Comparison of ENCODE assay signal across 8 cellular contexts in genomic region chr19:57362997-57363705, GRCh38. TPM values are rescaled to one million over a fixed set of nuclear protein-coding genes. Genes with fewer than 3 reads are reported as not detected.
DNase-seq lines count a peak whose midpoint lies in the region; ATAC-seq and TF ChIP-seq lines count a peak whose summit lies in the region.

Gene TRAPPC2B (plus strand): TSS chr19:57363551. CDS start chr19:57364834, 1,283 bp downstream.
Gene ZNF547 (plus strand): TSS chr19:57363551. CDS start chr19:57368556, 5,005 bp downstream.

- H2BK20ac ChIP-seq in IMR-90 (ENCODE audit: low read depth, low read length): no peak within 1 kb of the TSS; the same call in 1 of the 2 replicates

- no peaks in the 10 kb centered on the region for H3K4me1 ChIP-seq in IMR-90 (ENCODE audit: control insufficient read depth, insufficient read depth, low read length)

- in situ Hi-C loops in IMR-90 (cut with MboI; ENCODE audit: low sequenced_read_pairs): no loop called here

- H3K79me1 ChIP-seq in IMR-90 (ENCODE audit: low read depth in 1 of 2, low read length in 2 of 2): peaks cover 14 to 27% of the 10 kb centered on the region in 2 experiments; a peak in 2 of 4 replicates

- peak within 1 kb of the TSS; percentile 97 to 99 for H4K8ac ChIP-seq in IMR-90 (ENCODE audit: low read depth in 2 of 2, low read length in 2 of 2)

- H3K27me3 ChIP-seq in IMR-90 (ENCODE audit: control insufficient read depth, insufficient read depth, low read length): no peaks in the 10 kb centered on the region

- CTCF ChIA-PET in IMR-90 (lab: Yijun Ruan, JAX): interaction anchor here (0.5 to 0.8 kb wide), 2 partner anchors 29 to 34 kb away, joined by 3 to 6 read pairs; no protein-coding TSS in a partner anchor

- peak within 1 kb of the TSS; percentile 80 for H3K18ac ChIP-seq in IMR-90 (ENCODE audit: low read depth, low read length)

- H4K5ac ChIP-seq in IMR-90 (ENCODE audit: low read depth, low read length): peak within 1 kb of the TSS; percentile 94

- intact Hi-C loops in IMR-90 (cut with micrococcal nuclease): loop anchor here (1.0 kb wide), 1 partner anchor 43 kb away; the partner anchor contains the start of gene ZNF543

- peak within 1 kb of the TSS; percentile 73 for H3K9ac ChIP-seq in IMR-90 (ENCODE audit: low read depth, low read length)

- peak within 1 kb of the TSS; percentile 81 for H3K4ac ChIP-seq in IMR-90 (ENCODE audit: low read depth, low read length)

- no peaks in the 10 kb centered on the region; the same call in 1 of the 2 replicates for H3K9me1 ChIP-seq in IMR-90 (ENCODE audit: insufficient read depth, low read length)

- TF ChIP-seq CTCF in IMR-90 (conservative IDR thresholded peaks at IDR 0.05; ENCODE audit: low read depth, low read length) (no peak), epithelial cell of esophagus (IDR thresholded peaks at IDR 0.05; ENCODE audit: insufficient read depth, low read depth, low read length, missing control alignments) (no peak)

- peak within 1 kb of the TSS; percentile 93 for H3K14ac ChIP-seq in IMR-90 (replicated peaks; ENCODE audit: low read depth, low read length)

- peak within 1 kb of the TSS; percentile 76 for H3K27ac ChIP-seq in IMR-90 (ENCODE audit: insufficient read depth, low read length)

- no peaks in the 10 kb centered on the region for H3K9me3 ChIP-seq in IMR-90 (ENCODE audit: control insufficient read depth, insufficient read depth, low read length)

- dilution Hi-C loops in IMR-90 (cut with HindIII; ENCODE audit: low sequenced_read_pairs, unreplicated experiment): no loop called here

- peak; percentile 94 for ATAC-seq in GM21529 (IDR thresholded peaks at IDR 0.05; ENCODE audit: unreplicated experiment)
- ATAC-seq in IMR-90 (ENCODE audit: low read depth): peak; percentile 97

- H2AK9ac ChIP-seq in IMR-90 (replicated peaks; ENCODE audit: low read depth, low read length, poor library complexity): peak within 1 kb of the TSS; percentile 91

- peak within 1 kb of the TSS; percentile 88 for H3K4me2 ChIP-seq in IMR-90 (ENCODE audit: low read depth, low read length)

- TF ChIP-seq POLR2A in IMR-90 (IDR thresholded peaks at IDR 0.05; ENCODE audit: low read depth, low read length): peak; percentile 88

- DNase-seq in DMS114 treated with DMSO at 0.1 percent for 48 hours (lab: John Stamatoyannopoulos, UW; ENCODE audit: unreplicated experiment): peak; percentile 98
- DNase-seq in IMR-90: peak; percentile 100
- peak; percentile 100 for DNase-seq in OCI-M1 (lab: John Stamatoyannopoulos, UW)
- peak; percentile 95 for DNase-seq in activated T-cell treated with anti-CD3 and anti-CD28 coated beads for 48 hours (ENCODE audit: low read depth)
- DNase-seq in epithelial cell of esophagus (ENCODE audit: low read depth): peak; percentile 100
- peak; percentile 98 for DNase-seq in middle frontal gyrus (ENCODE audit: extremely low spot score, low spot score)
- peak; percentile 96 to 98 for DNase-seq in stimulated activated CD8-positive, alpha-beta memory T cell treated with anti-CD3 and anti-CD28 coated beads, Interleukin-2, amount 100 ng/mL, for 1 hour (ENCODE audit: low read depth in 2 of 2)

- H2AK5ac ChIP-seq in IMR-90 (ENCODE audit: low read depth, low read length): peak within 1 kb of the TSS; percentile 65

- POLR2A ChIA-PET in IMR-90 (lab: Charles Lee; ENCODE audit: unreplicated experiment): interaction anchor here (0.7 to 1.0 kb wide), 2 partner anchors 12 to 26 kb away, joined by 3 to 4 read pairs; partner anchors contain the start of genes ZNF304 and ZNF548

- peaks cover 8% of the 10 kb centered on the region for H3K36me3 ChIP-seq in IMR-90 (ENCODE audit: control insufficient read depth, insufficient read depth, low read length)

- H4K20me1 ChIP-seq in IMR-90 (ENCODE audit: insufficient read depth, low read length): no peaks in the 10 kb centered on the region

- no TSS peak for BruUV-seq in IMR-90 (replicated peaks; lab: Mats Ljungman, UMichigan)

- H2AFZ ChIP-seq in IMR-90 (replicated peaks; ENCODE audit: low read length, poor library complexity): peak within 1 kb of the TSS; percentile 91

- peak within 1 kb of the TSS; percentile 46 for H2BK120ac ChIP-seq in IMR-90 (ENCODE audit: low read depth, low read length)

- H4K91ac ChIP-seq in IMR-90 (ENCODE audit: insufficient read depth, low read depth, low read length): peak within 1 kb of the TSS; percentile 79

- peak within 1 kb of the TSS; percentile 59 for H3K56ac ChIP-seq in IMR-90 (ENCODE audit: extremely low read depth, insufficient read depth, low read length)

- H3K4me3 ChIP-seq in IMR-90 (ENCODE audit: insufficient read depth, low read depth, low read length) (peak within 1 kb of the TSS; percentile 61), epithelial cell of esophagus (ENCODE audit: low read length) (peak within 1 kb of the TSS; percentile 78)

- no peak for TF ChIP-seq RAD21 in IMR-90 (IDR thresholded peaks at IDR 0.05; ENCODE audit: low read length)

- WGBS in IMR-90 (ENCODE audit: extremely low coverage in 2 of 2, insufficient read length in 1 of 2), 2 experiments: 4% methylated on average over 29 of the region's 50 CpGs; no CpG with 5 or more reads in 1 of the 2 experiments

- peak within 1 kb of the TSS; percentile 77 for H2BK15ac ChIP-seq in IMR-90 (ENCODE audit: low read depth, low read length)

- H2BK5ac ChIP-seq in IMR-90 (ENCODE audit: low read depth, low read length, poor library complexity, severe bottlenecking): peak within 1 kb of the TSS; percentile 73

- H3K23ac ChIP-seq in IMR-90 (ENCODE audit: low read depth, low read length): peak within 1 kb of the TSS; percentile 92

TF ChIP-seq in IMR-90, 13 proteins besides CTCF, POLR2A, EP300 and RAD21:
- TF ChIP-seq ELK1 (IDR thresholded peaks at IDR 0.05; ENCODE audit: borderline replicate concordance, low read depth, low read length): no peak
- no peak; the same call in 1 of the 2 replicates for TF ChIP-seq MXI1 (IDR thresholded peaks at IDR 0.05; ENCODE audit: borderline replicate concordance, low read depth, low read length)
- TF ChIP-seq RCOR1 (IDR thresholded peaks at IDR 0.05; ENCODE audit: insufficient replicate concordance, low read length): no peak
- TF ChIP-seq CHD1 (IDR thresholded peaks at IDR 0.05; ENCODE audit: low read depth, low read length): no peak
- TF ChIP-seq MAZ (IDR thresholded peaks at IDR 0.05; ENCODE audit: borderline replicate concordance, low read depth, low read length): peak; percentile 37; the same call in 1 of the 2 replicates
- peak; percentile 35 for TF ChIP-seq NFE2L2 (IDR thresholded peaks at IDR 0.05; ENCODE audit: low read depth, low read length)
- no peak for TF ChIP-seq SMC3 (IDR thresholded peaks at IDR 0.05; ENCODE audit: low read depth, low read length)
- TF ChIP-seq, protein P1, sequence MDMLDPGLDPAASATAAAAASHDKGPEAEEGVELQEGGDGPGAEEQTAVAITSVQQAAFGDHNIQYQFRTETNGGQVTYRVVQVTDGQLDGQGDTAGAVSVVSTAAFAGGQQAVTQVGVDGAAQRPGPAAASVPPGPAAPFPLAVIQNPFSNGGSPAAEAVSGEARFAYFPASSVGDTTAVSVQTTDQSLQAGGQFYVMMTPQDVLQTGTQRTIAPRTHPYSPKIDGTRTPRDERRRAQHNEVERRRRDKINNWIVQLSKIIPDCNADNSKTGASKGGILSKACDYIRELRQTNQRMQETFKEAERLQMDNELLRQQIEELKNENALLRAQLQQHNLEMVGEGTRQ (IDR thresholded peaks at IDR 0.05; ENCODE audit: low read depth, low read length): peak; percentile 34
- no peak for TF ChIP-seq MAFK (IDR thresholded peaks at IDR 0.05; ENCODE audit: low read depth, low read length)
- peak; percentile 93 for TF ChIP-seq CEBPB (IDR thresholded peaks at IDR 0.05; ENCODE audit: low read depth, low read length)
- 0 out of 2 replicates have a peak, but pooled peaks have one; percentile 48 for TF ChIP-seq FOS (IDR thresholded peaks at IDR 0.05; ENCODE audit: low read depth, low read length)
- 0 out of 2 replicates have a peak, but pooled peaks have one; percentile 21 for TF ChIP-seq RFX5 (IDR thresholded peaks at IDR 0.05; ENCODE audit: low read depth, low read length)
- peak; percentile 50; the same call in 1 of the 2 replicates for TF ChIP-seq BHLHE40 (IDR thresholded peaks at IDR 0.05; ENCODE audit: low read depth, low read length)

RNA-seq across cellular contexts. Expression of gene TRAPPC2B, which starts in this region (rescaled TPM):
- 14.4 and 20.4 TPM in 2 replicates for total RNA-seq in IMR-90 (2012; rRNA removed)
- 11.0 and 14.9 TPM in 2 replicates for polyA plus RNA-seq in IMR-90 (2012; rRNA removed)
- 19.6 and 30.3 TPM in 2 replicates for polyA plus RNA-seq in IMR-90 (2012; cell fraction: cytosol; rRNA removed)
- polyA plus RNA-seq in IMR-90 (2012; cell fraction: nucleus; rRNA removed; ENCODE audit: low replicate concordance): 7.3 and 10.8 TPM in 2 replicates

RNA-seq across cellular contexts. Expression of gene ZNF547, which starts in this region (rescaled TPM):
- 4.4 and 5.6 TPM in 2 replicates for total RNA-seq in IMR-90 (2012; rRNA removed)
- 1.4 and 2.1 TPM in 2 replicates for polyA plus RNA-seq in IMR-90 (2012; rRNA removed)
- polyA plus RNA-seq in IMR-90 (2012; cell fraction: cytosol; rRNA removed): 0.87 and 1.9 TPM in 2 replicates
- 2.4 and 5.6 TPM in 2 replicates for polyA plus RNA-seq in IMR-90 (2012; cell fraction: nucleus; rRNA removed; ENCODE audit: low replicate concordance)

Comparison
In these comparisons a context has a peak if more than half of its experiments do, and no peak if none do; other contexts are left out.
1. Peak in every context shown above with its lines: DNase-seq, ATAC-seq, H3K4me3 ChIP-seq and H3K27ac ChIP-seq.